In genomic region chr4:109171098-109171497, GRCh38 we compare ENCODE assay signal across 18 cellular contexts.
A peak's percentile ranks its signal among the peaks of the same experiment; 100 is the strongest.
DNase-seq lines count a peak whose midpoint lies in the region; TF ChIP-seq lines count a peak whose summit lies in the region.
"Had no signal": no experiment of that assay in that cellular context is flagged by ENCODE, and none has a peak within 500 bp of the region (broad histone marks: within the 10 kb centered on the region; RNA-seq: fewer than 3 reads in every experiment).

No MANE protein-coding gene starts in this region.

- DNase-seq in HS-27A (ENCODE audit: low read depth) = peak; percentile 7
- peak; percentile 80 for DNase-seq in amniotic epithelial cell (ENCODE audit: low read depth)
- DNase-seq in fibroblast of mammary gland (ENCODE audit: low read depth) = peak; percentile 45
- peak; percentile 2 for DNase-seq in renal cortical epithelial cell (ENCODE audit: low read depth)
- no peak for DNase-seq in nucleus accumbens (lab: John Stamatoyannopoulos, UW)
- DNase-seq in NCI-H1417 treated with DMSO at 0.1 percent for 48 hours (lab: John Stamatoyannopoulos, UW) = no peak
- DNase-seq in HUDEP-2 (lab: John Stamatoyannopoulos, UW; ENCODE audit: unreplicated experiment in 76 of 76) = no peak
- DNase-seq: EL, H7, HFFc6, KG1, MV-4-11, NCI-H1930, NCI-H510A treated with DMSO at 0.1 percent for 48 hours, NCI-H748 treated with DMSO at 0.1 percent for 48 hours, PC-9, RPMI8226, SIG-M5 had no signal

- no peak overlapping the region for H3K4me3 ChIP-seq in fibroblast of mammary gland (ENCODE audit: control insufficient read depth, low read depth, low read length)
- H3K4me3 ChIP-seq: PC-9 had no signal

- no peak for TF ChIP-seq CTCF in fibroblast of mammary gland (conservative IDR thresholded peaks at IDR 0.05; ENCODE audit: control insufficient read depth, insufficient read depth, low read depth, low read length)

Comparison
In these comparisons a context has a peak if more than half of its experiments do, and no peak if none do; other contexts are left out.
1. DNase-seq: peak in HS-27A (single experiment), amniotic epithelial cell (single experiment), fibroblast of mammary gland (single experiment) and renal cortical epithelial cell (single experiment); none in nucleus accumbens (0 of 56), NCI-H1417 treated with DMSO at 0.1 percent for 48 hours (single experiment) and HUDEP-2 (0 of 76).